In genomic region chrX:131614241-131614640, GRCh38 we compare ENCODE assay signal across 22 cellular contexts.
"Had no signal": no experiment of that assay in that cellular context is flagged by ENCODE, and none has a peak within 500 bp of the region (broad histone marks: within the 10 kb centered on the region; RNA-seq: fewer than 3 reads in every experiment).

No MANE protein-coding gene starts in this region.

- H3K36me3 ChIP-seq: gastrocnemius medialis, ovary, right atrium auricular region, suprapubic skin, transverse colon, upper lobe of right lung, uterus had no signal

- H3K4me3 ChIP-seq: gastrocnemius medialis, lung, ovary, right atrium auricular region, suprapubic skin, transverse colon, upper lobe of right lung, uterus had no signal

- H3K9me3 ChIP-seq: gastrocnemius medialis, ovary, right atrium auricular region, suprapubic skin, transverse colon, upper lobe of right lung, uterus had no signal

- H3K27ac ChIP-seq: gastrocnemius medialis, ovary, right atrium auricular region, suprapubic skin, transverse colon, upper lobe of right lung, uterus had no signal

- FAIRE-seq: keratinocyte had no signal

- H3K4me3 Mint-ChIP-seq: memory B cell; natural killer cell; stimulated activated naive B cell treated with anti-CD40 and anti-IgM and Interleukin-4, amounts not matched to agents 10 μg/mL and 1 μg/mL and 100 μg/mL, for 72 hours; stimulated activated naive CD8-positive, alpha-beta T cell treated with anti-CD3 and anti-CD28 coated beads, Interleukin-15, Interleukin-2, amounts not matched to agents 100 ng/mL and 50 ng/mL, for 24 hours had no signal

- H3K27me3 ChIP-seq: ovary, right atrium auricular region, suprapubic skin, transverse colon, upper lobe of right lung, uterus had no signal

- H3K4me1 Mint-ChIP-seq: memory B cell; natural killer cell; stimulated activated naive B cell treated with anti-CD40 and anti-IgM and Interleukin-4, amounts not matched to agents 10 μg/mL and 1 μg/mL and 100 μg/mL, for 72 hours had no signal

- H3K4me1 ChIP-seq: right atrium auricular region, suprapubic skin, transverse colon, upper lobe of right lung, uterus had no signal

- H3K27ac Mint-ChIP-seq: memory B cell; natural killer cell; stimulated activated naive B cell treated with anti-CD40 and anti-IgM and Interleukin-4, amounts not matched to agents 10 μg/mL and 1 μg/mL and 100 μg/mL, for 72 hours; stimulated activated naive CD8-positive, alpha-beta T cell treated with anti-CD3 and anti-CD28 coated beads, Interleukin-15, Interleukin-2, amounts not matched to agents 100 ng/mL and 50 ng/mL, for 24 hours had no signal

- DNase-seq: cortex of kidney; effector CD4-positive, alpha-beta T cell; foreskin fibroblast; gastrocnemius medialis; head of caudate nucleus; natural killer cell; occipital lobe; ovary; stimulated activated CD4-positive, alpha-beta T cell treated with anti-CD3 and anti-CD28 coated beads, Interleukin-2, amount 100 ng/mL, for 24 hours; stimulated activated CD4-positive, alpha-beta T cell treated with anti-CD3 and anti-CD28 coated beads, Interleukin-4, amount 100 ng/mL, for 24 hours; stimulated activated naive B cell treated with anti-CD40 and anti-IgM and Interleukin-4, amounts not matched to agents 10 μg/mL and 1 μg/mL and 100 μg/mL, for 72 hours; transverse colon; upper lobe of right lung; uterus had no signal

- H3K36me3 Mint-ChIP-seq: memory B cell; natural killer cell; stimulated activated naive B cell treated with anti-CD40 and anti-IgM and Interleukin-4, amounts not matched to agents 10 μg/mL and 1 μg/mL and 100 μg/mL, for 72 hours had no signal

- H3K27me3 Mint-ChIP-seq: memory B cell; stimulated activated naive CD8-positive, alpha-beta T cell treated with anti-CD3 and anti-CD28 coated beads, Interleukin-15, Interleukin-2, amounts not matched to agents 100 ng/mL and 50 ng/mL, for 24 hours had no signal

- ATAC-seq: gastrocnemius medialis; left lobe of liver; natural killer cell; sciatic nerve; stimulated activated naive B cell treated with anti-CD40 and anti-IgM and Interleukin-4, amounts not matched to agents 10 μg/mL and 1 μg/mL and 100 μg/mL, for 72 hours; upper lobe of right lung had no signal

- H3K9me3 Mint-ChIP-seq: memory B cell; natural killer cell; stimulated activated naive B cell treated with anti-CD40 and anti-IgM and Interleukin-4, amounts not matched to agents 10 μg/mL and 1 μg/mL and 100 μg/mL, for 72 hours; stimulated activated naive CD8-positive, alpha-beta T cell treated with anti-CD3 and anti-CD28 coated beads, Interleukin-15, Interleukin-2, amounts not matched to agents 100 ng/mL and 50 ng/mL, for 24 hours had no signal
